In the genomic region with DNA sequence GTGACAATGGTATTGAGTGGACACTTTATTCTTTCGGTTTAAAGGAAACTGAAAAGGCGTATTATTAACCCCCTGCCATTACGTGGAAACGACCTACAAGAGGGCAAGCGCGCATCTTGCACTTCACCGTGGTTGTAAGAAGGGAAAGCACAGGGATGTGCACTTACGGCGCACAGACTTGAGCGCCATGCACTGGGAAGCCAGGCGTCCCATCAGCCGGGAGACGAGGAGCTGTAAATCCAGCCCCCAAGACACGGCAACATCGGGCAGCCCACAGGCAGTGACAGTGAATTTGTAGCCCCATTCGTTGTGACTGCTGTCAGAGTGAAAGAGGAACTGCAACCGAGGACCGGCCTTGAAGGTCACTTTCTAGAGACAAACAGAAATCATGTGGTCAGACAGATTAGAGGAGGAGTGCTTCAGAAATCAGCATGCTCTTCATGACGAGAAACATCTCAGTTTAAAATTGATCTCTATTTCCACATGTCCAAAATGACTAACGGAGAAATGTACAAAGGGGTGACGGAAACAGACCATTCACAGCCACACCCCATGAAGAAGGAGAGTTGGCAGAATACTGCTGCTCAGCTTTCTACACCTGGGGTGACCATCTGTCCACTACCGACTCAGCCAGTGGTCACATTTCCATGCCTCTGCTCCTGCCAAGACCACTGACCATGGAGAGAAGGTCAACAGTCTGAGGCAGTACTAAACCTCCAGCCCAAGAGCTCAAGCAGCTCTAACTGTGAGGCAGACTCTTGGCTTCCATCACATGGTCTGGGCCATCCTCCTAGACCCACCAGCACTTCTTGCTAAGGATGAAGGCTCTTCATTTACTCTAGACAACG, we compare ENCODE assay signal across 8 cellular contexts.
DNase-seq lines count a peak whose midpoint lies in the region; ATAC-seq and TF ChIP-seq lines count a peak whose summit lies in the region.

No MANE protein-coding gene starts in this region.

- H3F3A ChIP-seq in SK-N-SH (replicated peaks; ENCODE audit: insufficient read depth): no peaks in the 10 kb centered on the region

- H2AFZ ChIP-seq in neuronal stem cell (ENCODE audit: low read length): no peak overlapping the region
- no peak overlapping the region for H2AFZ ChIP-seq in SK-N-SH (ENCODE audit: low read depth)

- no peak overlapping the region for H2AK5ac ChIP-seq in neuronal stem cell (ENCODE audit: low read depth, low read length)

- no peak for TF ChIP-seq RAD21 in SK-N-SH (IDR thresholded peaks at IDR 0.05; ENCODE audit: low read length)

- H3K27me3 ChIP-seq in neuronal stem cell (ENCODE audit: control insufficient read depth in 3 of 3, insufficient read depth in 3 of 3, low read depth in 1 of 3, low read length in 3 of 3) (no peaks in the 10 kb centered on the region), SK-N-SH (ENCODE audit: insufficient read depth) (no peaks in the 10 kb centered on the region)

- H3K79me1 ChIP-seq in neuronal stem cell (ENCODE audit: low read depth, low read length): no peaks in the 10 kb centered on the region

- peaks cover 27 to 95% of the 10 kb centered on the region in 2 donors for H3K36me3 ChIP-seq in neuronal stem cell (replicated peaks in 1 of 2; ENCODE audit: control insufficient read depth in 2 of 2, insufficient read depth in 2 of 2, low read length in 2 of 2)
- H3K36me3 ChIP-seq in SK-N-SH (replicated peaks in 1 of 2; ENCODE audit: control insufficient read depth in 1 of 2, insufficient read depth in 2 of 2, low read length in 1 of 2): peaks cover 71 to 79% of the 10 kb centered on the region in 2 experiments

- H4K20me1 ChIP-seq in SK-N-SH (ENCODE audit: insufficient read depth): no peaks in the 10 kb centered on the region

- H3K27ac ChIP-seq in neuronal stem cell (replicated peaks; ENCODE audit: low read length) (no peak overlapping the region), SK-N-SH (ENCODE audit: low read depth in 2 of 2, low read length in 1 of 2) (no peak overlapping the region)

- H3K4me2 ChIP-seq in neuronal stem cell (ENCODE audit: insufficient read depth, low read length, poor library complexity, severe bottlenecking): no peak overlapping the region
- no peak overlapping the region for H3K4me2 ChIP-seq in SK-N-SH

- no peak overlapping the region for H3K4ac ChIP-seq in neuronal stem cell (ENCODE audit: low read length)

- no peaks in the 10 kb centered on the region for H3K9me3 ChIP-seq in neuronal stem cell (replicated peaks in 1 of 2; ENCODE audit: control insufficient read depth in 2 of 2, insufficient read depth in 1 of 2, low read depth in 1 of 2, low read length in 2 of 2)
- H3K9me3 ChIP-seq in SK-N-SH: no peaks in the 10 kb centered on the region

- H2BK5ac ChIP-seq in neuronal stem cell (ENCODE audit: low read length): no peak overlapping the region

- TF ChIP-seq CTCF in SK-N-SH (IDR thresholded peaks at IDR 0.05): no peak

- H3K4me1 ChIP-seq in neuronal stem cell (ENCODE audit: control insufficient read depth in 2 of 2, insufficient read depth in 1 of 2, low read depth in 1 of 2, low read length in 2 of 2) (no peaks in the 10 kb centered on the region), SK-N-SH (ENCODE audit: control insufficient read depth in 1 of 2, insufficient read depth in 2 of 2, low read depth in 1 of 2, low read length in 1 of 2) (no peaks in the 10 kb centered on the region)

- no peak overlapping the region for H2BK120ac ChIP-seq in neuronal stem cell (ENCODE audit: low read depth, low read length)

- peak overlapping the region; percentile 43 for H4K8ac ChIP-seq in neuronal stem cell (ENCODE audit: low read depth, low read length)

- peak; percentile 64 for ATAC-seq in GM18873 (IDR thresholded peaks at IDR 0.05; ENCODE audit: low FRiP score, unreplicated experiment)
- peak; percentile 92 for ATAC-seq in HG02852 (IDR thresholded peaks at IDR 0.05; ENCODE audit: unreplicated experiment)

- DNase-seq in SIG-M5 (lab: John Stamatoyannopoulos, UW): peak; percentile 35
- DNase-seq in neuronal stem cell (ENCODE audit: low spot score): no peak
- DNase-seq in NCI-H187 (lab: John Stamatoyannopoulos, UW): no peak
- no peak for DNase-seq in DMS53 treated with DMSO at 0.1 percent for 48 hours (lab: John Stamatoyannopoulos, UW; ENCODE audit: unreplicated experiment)
- DNase-seq in SK-N-SH: no peak
- no peak for DNase-seq in LoVo (ENCODE audit: low spot score)

- POLR2A ChIA-PET in SK-N-SH (lab: Yijun Ruan, JAX): no interaction called here

- H3K9me2 ChIP-seq in SK-N-SH: no peaks in the 10 kb centered on the region

- H3K23ac ChIP-seq in neuronal stem cell (ENCODE audit: low read depth, low read length, poor library complexity): peak overlapping the region; percentile 61

- CTCF ChIA-PET in SK-N-SH (lab: Yijun Ruan, JAX): interaction anchor here (0.6 to 11.9 kb wide), 45 partner anchors 8 to 337 kb away, joined by 3 to 88 read pairs (median 5); a partner anchor contains a TSS

- no peak overlapping the region for H2BK12ac ChIP-seq in neuronal stem cell (ENCODE audit: low read length)

- H3K4me3 ChIP-seq in neuronal stem cell (ENCODE audit: low read length in 2 of 2) (no peak overlapping the region), SK-N-SH (ENCODE audit: low read depth in 2 of 2, low read length in 1 of 2) (no peak overlapping the region)

- no peaks in the 10 kb centered on the region for H3K79me2 ChIP-seq in SK-N-SH (ENCODE audit: insufficient read depth)

- no peak overlapping the region for H2BK15ac ChIP-seq in neuronal stem cell (ENCODE audit: low read length)

- H4K91ac ChIP-seq in neuronal stem cell (ENCODE audit: low read depth, low read length, poor library complexity): no peak overlapping the region

- H3K18ac ChIP-seq in neuronal stem cell (ENCODE audit: low read length): no peak overlapping the region

- no peak for TF ChIP-seq EP300 in SK-N-SH (IDR thresholded peaks at IDR 0.05; ENCODE audit: borderline replicate concordance in 1 of 2, low read depth in 1 of 2, low read length in 1 of 2)

- WGBS in neuronal stem cell (ENCODE audit: extremely low coverage in 2 of 2, insufficient read length in 2 of 2, insufficient replicate concordance in 1 of 2), 2 donors: no CpG with 5 or more reads among the region's 23 CpGs
- WGBS in SK-N-SH (ENCODE audit: low lambda C conversion rate): 95% methylated on average over 23 of the region's 23 CpGs

- H3K14ac ChIP-seq in neuronal stem cell (ENCODE audit: low read length): no peak overlapping the region

- H3K9ac ChIP-seq in neuronal stem cell (ENCODE audit: low read depth, low read length, poor library complexity) (peak overlapping the region; percentile 27), SK-N-SH (no peak overlapping the region)

TF ChIP-seq in SK-N-SH, 30 proteins besides CTCF, POLR2A, EP300 and RAD21:
- TF ChIP-seq, protein P1, sequence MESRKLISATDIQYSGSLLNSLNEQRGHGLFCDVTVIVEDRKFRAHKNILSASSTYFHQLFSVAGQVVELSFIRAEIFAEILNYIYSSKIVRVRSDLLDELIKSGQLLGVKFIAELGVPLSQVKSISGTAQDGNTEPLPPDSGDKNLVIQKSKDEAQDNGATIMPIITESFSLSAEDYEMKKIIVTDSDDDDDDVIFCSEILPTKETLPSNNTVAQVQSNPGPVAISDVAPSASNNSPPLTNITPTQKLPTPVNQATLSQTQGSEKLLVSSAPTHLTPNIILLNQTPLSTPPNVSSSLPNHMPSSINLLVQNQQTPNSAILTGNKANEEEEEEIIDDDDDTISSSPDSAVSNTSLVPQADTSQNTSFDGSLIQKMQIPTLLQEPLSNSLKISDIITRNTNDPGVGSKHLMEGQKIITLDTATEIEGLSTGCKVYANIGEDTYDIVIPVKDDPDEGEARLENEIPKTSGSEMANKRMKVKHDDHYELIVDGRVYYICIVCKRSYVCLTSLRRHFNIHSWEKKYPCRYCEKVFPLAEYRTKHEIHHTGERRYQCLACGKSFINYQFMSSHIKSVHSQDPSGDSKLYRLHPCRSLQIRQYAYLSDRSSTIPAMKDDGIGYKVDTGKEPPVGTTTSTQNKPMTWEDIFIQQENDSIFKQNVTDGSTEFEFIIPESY (IDR thresholded peaks at IDR 0.05; ENCODE audit: borderline replicate concordance, low read depth): no peak
- TF ChIP-seq EZH2phosphoT487 (IDR thresholded peaks at IDR 0.05; ENCODE audit: borderline replicate concordance, low read depth) (no peak), RFX5 (IDR thresholded peaks at IDR 0.05; ENCODE audit: low read length) (no peak), CHD2 (IDR thresholded peaks at IDR 0.05; ENCODE audit: low read length, partially characterized antibody) (no peak), TEAD4 (IDR thresholded peaks at IDR 0.05; ENCODE audit: borderline replicate concordance, insufficient read depth) (no peak), FOXJ3 (CRISPR knock-in tag; IDR thresholded peaks at IDR 0.05) (no peak), MEF2A (IDR thresholded peaks at IDR 0.05; ENCODE audit: borderline replicate concordance, low read depth) (no peak), YY1 (IDR thresholded peaks at IDR 0.05; ENCODE audit: low read depth) (no peak), TAF1 (IDR thresholded peaks at IDR 0.05; ENCODE audit: borderline replicate concordance, low read depth, low read length) (no peak)
- TF ChIP-seq, protein P2, sequence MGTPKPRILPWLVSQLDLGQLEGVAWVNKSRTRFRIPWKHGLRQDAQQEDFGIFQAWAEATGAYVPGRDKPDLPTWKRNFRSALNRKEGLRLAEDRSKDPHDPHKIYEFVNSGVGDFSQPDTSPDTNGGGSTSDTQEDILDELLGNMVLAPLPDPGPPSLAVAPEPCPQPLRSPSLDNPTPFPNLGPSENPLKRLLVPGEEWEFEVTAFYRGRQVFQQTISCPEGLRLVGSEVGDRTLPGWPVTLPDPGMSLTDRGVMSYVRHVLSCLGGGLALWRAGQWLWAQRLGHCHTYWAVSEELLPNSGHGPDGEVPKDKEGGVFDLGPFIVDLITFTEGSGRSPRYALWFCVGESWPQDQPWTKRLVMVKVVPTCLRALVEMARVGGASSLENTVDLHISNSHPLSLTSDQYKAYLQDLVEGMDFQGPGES (IDR thresholded peaks at IDR 0.05; ENCODE audit: low read depth, low read length): no peak
TF ChIP-seq in SK-N-SH: peak in this region for 0.
